Comparison of ENCODE assay signal across 8 cellular contexts in the genomic region with DNA sequence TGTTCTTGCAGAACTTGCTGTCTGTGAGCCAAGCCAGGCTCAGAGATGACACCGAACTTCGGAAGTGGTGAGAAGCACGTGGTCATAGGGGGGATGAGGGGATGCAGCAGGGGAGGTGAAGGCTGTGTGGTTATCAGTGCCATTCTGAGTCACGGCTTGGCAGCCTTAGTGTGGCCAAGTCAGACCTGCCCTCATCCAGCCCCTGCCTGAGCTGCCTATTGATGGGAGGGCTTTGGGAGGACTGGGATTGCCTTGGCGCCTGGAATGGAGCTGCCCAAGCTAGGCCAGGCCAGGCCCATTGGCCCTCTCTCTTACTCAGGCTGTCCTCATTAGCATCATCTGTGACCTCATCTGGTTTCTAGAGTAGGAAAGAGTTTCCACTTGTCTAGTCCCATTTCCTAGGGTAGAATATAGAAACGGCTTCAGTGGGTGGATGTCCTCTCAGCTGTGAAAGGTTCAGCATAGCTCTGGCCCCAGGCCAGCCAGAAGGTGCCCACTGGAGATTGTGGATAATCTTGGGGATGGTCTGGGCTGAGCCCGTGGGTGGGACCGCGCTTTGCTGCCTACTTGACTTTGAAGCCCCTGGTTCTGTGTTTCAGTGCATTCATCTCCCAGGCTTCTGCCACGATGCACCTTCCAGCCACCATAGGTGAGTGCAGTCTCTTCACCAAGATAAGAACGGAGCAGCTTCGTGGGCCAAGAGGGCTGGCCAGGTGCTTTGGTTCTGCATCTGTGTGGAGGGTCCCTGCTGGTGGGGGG. TPM values are rescaled to one million over a fixed set of nuclear protein-coding genes. Genes with fewer than 3 reads are reported as not detected.
A peak's percentile ranks its signal among the peaks of the same experiment; 100 is the strongest.
DNase-seq lines count a peak whose midpoint lies in the region; ATAC-seq and TF ChIP-seq lines count a peak whose summit lies in the region.

No MANE protein-coding gene starts in this region.

- ATAC-seq in DND-41 (ENCODE audit: insufficient read depth, low read depth) (no peak), naive B cell (ENCODE audit: low read depth in 2 of 2) (no peak), HG02981 (IDR thresholded peaks at IDR 0.05; ENCODE audit: unreplicated experiment) (no peak), HG02798 (IDR thresholded peaks at IDR 0.05; ENCODE audit: poor library complexity, unreplicated experiment) (no peak), HG03565 (IDR thresholded peaks at IDR 0.05; ENCODE audit: unreplicated experiment) (no peak)

- H3K27ac Mint-ChIP-seq in naive B cell: peak overlapping the region in 4 of 6 donors; percentile 27 to 67 (median 44)

- H3K27me3 ChIP-seq in DND-41 (ENCODE audit: insufficient read depth, low read length, poor library complexity): no peaks in the 10 kb centered on the region
- H3K27me3 ChIP-seq in HL-60 (ENCODE audit: insufficient read depth, poor library complexity, severe bottlenecking): no peaks in the 10 kb centered on the region

- H3K4me3 Mint-ChIP-seq in naive B cell: peak overlapping the region in 2 of 8 donors; percentile 15 to 21

- H3K27me3 Mint-ChIP-seq in naive B cell: no peaks in the 10 kb centered on the region

- H3K9ac ChIP-seq in DND-41 (ENCODE audit: low read depth, low read length): peak overlapping the region; percentile 7; the same call in 1 of the 2 replicates

- no peak for TF ChIP-seq CTCF in DND-41 (IDR thresholded peaks at IDR 0.05; ENCODE audit: borderline replicate concordance, extremely low read depth, low read length, poor library complexity, severe bottlenecking)
- TF ChIP-seq CTCF in HL-60 (IDR thresholded peaks at IDR 0.05; ENCODE audit: insufficient read depth, low read length): no peak

- no peaks in the 10 kb centered on the region for H4K20me1 ChIP-seq in DND-41 (ENCODE audit: insufficient read depth, low read length)

- H3K27ac ChIP-seq in DND-41 (ENCODE audit: low read length) (peak overlapping the region; percentile 64), HL-60 (replicated peaks) (peak overlapping the region; percentile 86)

- peaks cover 0 to 8% of the 10 kb centered on the region in 2 donors for H3K36me3 Mint-ChIP-seq in naive B cell

- peaks cover 9% of the 10 kb centered on the region; the same call in 1 of the 2 replicates for H3K36me3 ChIP-seq in DND-41 (ENCODE audit: insufficient read depth, low read length)

- H3K79me2 ChIP-seq in DND-41 (ENCODE audit: insufficient read depth, low read length): no peaks in the 10 kb centered on the region

- DNase-seq in DND-41 (no peak), HL-60 (ENCODE audit: low read depth in 1 of 2, low spot score in 1 of 2) (no peak), amniotic epithelial cell (ENCODE audit: low read depth) (peak; percentile 99), naive B cell (no peak), Kasumi-1 (lab: John Stamatoyannopoulos, UW) (no peak)

- H2AFZ ChIP-seq in DND-41 (ENCODE audit: low read depth, low read length): peak overlapping the region; percentile 59

- H3K9me3 ChIP-seq in DND-41 (ENCODE audit: insufficient read depth, low read length, severe bottlenecking): no peaks in the 10 kb centered on the region

- H3K4me3 ChIP-seq in DND-41 (ENCODE audit: low read depth in 1 of 2, low read length in 2 of 2): no peak overlapping the region
- no peak overlapping the region for H3K4me3 ChIP-seq in HL-60 (replicated peaks; ENCODE audit: insufficient read depth, low read length)

- peaks cover 0 to 4% (median 0%) of the 10 kb centered on the region in 7 donors for H3K9me3 Mint-ChIP-seq in naive B cell

- H3K4me1 ChIP-seq in DND-41 (ENCODE audit: insufficient read depth, low read length): peaks cover 16% of the 10 kb centered on the region

- H3K4me1 Mint-ChIP-seq in naive B cell: peaks cover 17 to 29% (median 27%) of the 10 kb centered on the region in 3 donors

- H3K4me2 ChIP-seq in DND-41 (ENCODE audit: insufficient read depth, low read length): 0 out of 2 replicates have a peak overlapping the region, but pooled peaks have one; percentile 17

RNA-seq across cellular contexts. Expression of gene FAH, which starts 7.2 kb away (rescaled TPM):
- 1 to 10 TPM in 2 of 6 donors, under 1 TPM in 3, not detected in 1; 0.58 to 1.7 (median 0.97) TPM for polyA plus RNA-seq in naive B cell (ENCODE audit: low read depth in 6 of 6)
